ENCODE assay signal across 9 cellular contexts in the genomic region with DNA sequence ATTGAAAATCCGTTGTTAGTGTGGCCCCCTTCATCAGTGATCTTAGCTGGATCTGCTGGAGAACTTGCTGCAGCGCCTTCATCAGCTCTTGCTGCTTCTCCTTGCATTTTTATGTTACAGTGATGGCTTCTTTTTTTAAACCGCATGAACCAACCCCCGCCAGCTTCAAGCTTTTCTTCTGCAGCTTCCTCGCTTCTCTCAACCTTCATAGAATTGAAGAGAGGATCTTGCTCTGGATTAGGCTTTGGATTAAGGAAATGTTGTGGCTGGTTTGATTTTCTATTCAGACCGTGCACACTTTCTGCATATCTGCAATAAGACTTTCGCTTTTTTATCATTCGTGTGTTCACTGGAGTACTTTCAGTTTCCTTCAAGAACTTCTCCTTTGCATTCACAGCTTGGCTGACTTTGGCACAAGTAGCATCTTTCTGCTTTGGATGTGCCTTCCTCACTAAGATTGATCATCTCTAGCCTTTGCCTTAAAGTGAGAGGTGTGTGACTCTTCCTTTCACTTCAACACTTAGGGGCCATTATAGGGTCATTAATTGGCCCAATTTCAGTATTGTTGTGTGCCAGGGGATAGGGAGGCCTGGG. TPM values are rescaled to one million over a fixed set of nuclear protein-coding genes. Genes with fewer than 3 reads are reported as not detected.
A peak's percentile ranks its signal among the peaks of the same experiment; 100 is the strongest.
DNase-seq lines count a peak whose midpoint lies in the region; ATAC-seq and TF ChIP-seq lines count a peak whose summit lies in the region.
"Had no signal": no experiment of that assay in that cellular context is flagged by ENCODE, and none has a peak within 500 bp of the region (broad histone marks: within the 10 kb centered on the region; RNA-seq: fewer than 3 reads in every experiment).

No MANE protein-coding gene starts in this region.

- WGBS in sigmoid colon, 2 donors: 59 to 77% methylated on average over 8 of the region's 8 CpGs
- WGBS in gastroesophageal sphincter (ENCODE audit: low coverage in 1 of 2), 2 donors: 66 to 77% methylated on average over 5 to 8 of the region's 8 CpGs

- no peaks in the 10 kb centered on the region for H3K79me2 ChIP-seq in OCI-LY1 (ENCODE audit: insufficient read depth, low read length)

- TF ChIP-seq EP300 in sigmoid colon (IDR thresholded peaks at IDR 0.05) (no peak), gastroesophageal sphincter (IDR thresholded peaks at IDR 0.05) (no peak)

- H3K9me2 ChIP-seq in OCI-LY1 (ENCODE audit: low read depth, low read length): no peaks in the 10 kb centered on the region

- H3K4me2 ChIP-seq in BLaER1 treated with 17β-estradiol and CSF1 and Interleukin-3, amounts not matched to agents 10 nM and 100 nM: peak overlapping the region; percentile 69 to 96 (median 84)
- peak overlapping the region; percentile 58; the same call in 1 of the 2 replicates for H3K4me2 ChIP-seq in OCI-LY1 (ENCODE audit: low read length)

- H3K36me3 ChIP-seq in BLaER1 treated with 17β-estradiol and CSF1 and Interleukin-3, amounts not matched to agents 10 nM and 100 nM: peaks cover 22 to 30% (median 27%) of the 10 kb centered on the region in 11 experiments
- H3K36me3 ChIP-seq in OCI-LY1 (ENCODE audit: insufficient read depth, low read length): peaks cover 7% of the 10 kb centered on the region
- H3K36me3 ChIP-seq in left lung: peaks cover 0 to 25% of the 10 kb centered on the region in 2 donors
- H3K36me3 ChIP-seq in sigmoid colon: peaks cover 0 to 18% (median 0%) of the 10 kb centered on the region in 4 donors
- H3K36me3 ChIP-seq in gastroesophageal sphincter: peaks cover 0 to 23% of the 10 kb centered on the region in 2 donors
- H3K36me3 ChIP-seq: right atrium auricular region had no signal

- ATAC-seq in GM19035 (IDR thresholded peaks at IDR 0.05; ENCODE audit: unreplicated experiment) (peak; percentile 22), left lung (peak; percentile 32), gastroesophageal sphincter (no peak)

- H3K27ac ChIP-seq in BLaER1 treated with 17β-estradiol and CSF1 and Interleukin-3, amounts not matched to agents 10 nM and 100 nM: peak overlapping the region in 2 of 11 experiments; percentile 3 to 22; a peak in 1 of 22 replicates
- H3K27ac ChIP-seq in OCI-LY1 (ENCODE audit: low read depth, low read length, poor library complexity, severe bottlenecking) (no peak overlapping the region), left lung (no peak overlapping the region), sigmoid colon (no peak overlapping the region), gastroesophageal sphincter (no peak overlapping the region)
- H3K27ac ChIP-seq: right atrium auricular region had no signal

- no peaks in the 10 kb centered on the region for H3F3A ChIP-seq in OCI-LY1 (ENCODE audit: insufficient read depth, low read length)

- intact Hi-C loops in left lung (cut with DNase I): no loop called here
- intact Hi-C loops in sigmoid colon (cut with DNase I): no loop called here

- TF ChIP-seq POLR2A in sigmoid colon (IDR thresholded peaks at IDR 0.05) (no peak), gastroesophageal sphincter (IDR thresholded peaks at IDR 0.05) (no peak)

- peak overlapping the region in 9 of 10 experiments; percentile 42 to 66 (median 51); a peak in 17 of 20 replicates for H3K4me3 ChIP-seq in BLaER1 treated with 17β-estradiol and CSF1 and Interleukin-3, amounts not matched to agents 10 nM and 100 nM
- peak overlapping the region; percentile 5 for H3K4me3 ChIP-seq in OCI-LY1 (ENCODE audit: low read depth, low read length, poor library complexity, severe bottlenecking)
- no peak overlapping the region for H3K4me3 ChIP-seq in left lung
- no peak overlapping the region for H3K4me3 ChIP-seq in sigmoid colon
- H3K4me3 ChIP-seq in gastroesophageal sphincter: no peak overlapping the region

- H3K9ac ChIP-seq in BLaER1 treated with 17β-estradiol and CSF1 and Interleukin-3, amounts not matched to agents 10 nM and 100 nM: peak overlapping the region in 9 of 11 experiments; percentile 36 to 61 (median 48); a peak in 12 of 22 replicates
- H3K9ac ChIP-seq in OCI-LY1 (ENCODE audit: low read length): no peak overlapping the region; the same call in 1 of the 2 replicates

- no peaks in the 10 kb centered on the region for H3K27me3 ChIP-seq in BLaER1 treated with 17β-estradiol and CSF1 and Interleukin-3, amounts not matched to agents 10 nM and 100 nM
- H3K27me3 ChIP-seq in OCI-LY1 (ENCODE audit: insufficient read depth, low read length): no peaks in the 10 kb centered on the region
- no peaks in the 10 kb centered on the region for H3K27me3 ChIP-seq in left lung
- H3K27me3 ChIP-seq in sigmoid colon: no peaks in the 10 kb centered on the region
- H3K27me3 ChIP-seq in gastroesophageal sphincter: peaks cover 10% of the 10 kb centered on the region
- H3K27me3 ChIP-seq: right atrium auricular region had no signal

- H3K4me1 ChIP-seq in BLaER1 treated with 17β-estradiol and CSF1 and Interleukin-3, amounts not matched to agents 10 nM and 100 nM: peaks cover 19 to 31% (median 27%) of the 10 kb centered on the region in 10 experiments
- H3K4me1 ChIP-seq in OCI-LY1 (ENCODE audit: insufficient read depth, low read length, severe bottlenecking) (peaks cover 16% of the 10 kb centered on the region), left lung (peaks cover 0 to 12% of the 10 kb centered on the region in 2 donors), sigmoid colon (peaks cover 0 to 9% (median 5%) of the 10 kb centered on the region in 4 donors), gastroesophageal sphincter (peaks cover 0 to 11% (median 0%) of the 10 kb centered on the region in 3 donors)

- no peak for TF ChIP-seq CTCF in OCI-LY1 (IDR thresholded peaks at IDR 0.05; ENCODE audit: low read length)
- TF ChIP-seq CTCF in left lung (IDR thresholded peaks at IDR 0.05): no peak
- TF ChIP-seq CTCF in sigmoid colon (IDR thresholded peaks at IDR 0.05): no peak
- no peak for TF ChIP-seq CTCF in gastroesophageal sphincter (IDR thresholded peaks at IDR 0.05)

- no peaks in the 10 kb centered on the region for H3K9me3 ChIP-seq in BLaER1 treated with 17β-estradiol and CSF1 and Interleukin-3, amounts not matched to agents 10 nM and 100 nM (replicated peaks in 1 of 11)
- H3K9me3 ChIP-seq in OCI-LY1 (ENCODE audit: low read length) (no peaks in the 10 kb centered on the region), left lung (no peaks in the 10 kb centered on the region), sigmoid colon (no peaks in the 10 kb centered on the region), gastroesophageal sphincter (no peaks in the 10 kb centered on the region)
- H3K9me3 ChIP-seq: right atrium auricular region had no signal

- DNase-seq in left lung: no peak
- no peak for DNase-seq in sigmoid colon
- DNase-seq in SW 1271 (lab: John Stamatoyannopoulos, UW): no peak
- DNase-seq in cortex of kidney (lab: John Stamatoyannopoulos, UW): no peak

- no peak overlapping the region for H2AFZ ChIP-seq in OCI-LY1 (ENCODE audit: low read length)

- H4K20me1 ChIP-seq in BLaER1 treated with 17β-estradiol and CSF1 and Interleukin-3, amounts not matched to agents 10 nM and 100 nM: peaks cover 0 to 45% (median 7%) of the 10 kb centered on the region in 11 experiments; a peak in 9 of 22 replicates
- no peaks in the 10 kb centered on the region for H4K20me1 ChIP-seq in OCI-LY1 (ENCODE audit: insufficient read depth, low read length)

RNA-seq across cellular contexts. Expression of gene RNF187, which starts 13.1 kb away (rescaled TPM):
- total RNA-seq in left lung (100 to 1,000 TPM in 1 of 2 donors, 10 to 100 TPM in 1; 84.5 to 103 TPM), sigmoid colon (10 to 100 TPM; 17.3 to 24.4 (median 22.6) TPM), gastroesophageal sphincter (10 to 100 TPM; 33.9 to 80.6 (median 52.4) TPM)
- polyA plus RNA-seq in sigmoid colon: 10 to 100 TPM; 23.4 to 39.8 (median 28.2) TPM

Comparison
In these comparisons a context has a peak if more than half of its experiments do, and no peak if none do; other contexts are left out.
1. H3K4me3 ChIP-seq: peak in BLaER1 treated with 17β-estradiol and CSF1 and Interleukin-3, amounts not matched to agents 10 nM and 100 nM (9 of 10) and OCI-LY1 (single experiment); none in left lung (0 of 2), sigmoid colon (0 of 4) and gastroesophageal sphincter (0 of 2).